ENCODE assay signal across 26 cellular contexts in genomic region chr16:61929801-61930200, GRCh38.
"Had no signal": no experiment of that assay in that cellular context is flagged by ENCODE, and none has a peak within 500 bp of the region (broad histone marks: within the 10 kb centered on the region; RNA-seq: fewer than 3 reads in every experiment).

No MANE protein-coding gene starts in this region.

- H3K4me1 ChIP-seq: pancreas, psoas muscle, right lobe of liver, suprapubic skin, testis, tibial artery, transverse colon, upper lobe of right lung, uterus had no signal

- H3K36me3 ChIP-seq: neutrophil, pancreas, right lobe of liver, suprapubic skin, tibial artery, transverse colon, upper lobe of right lung, uterus had no signal

- H3K9me3 ChIP-seq: neutrophil, pancreas, psoas muscle, right lobe of liver, suprapubic skin, testis, tibial artery, transverse colon, upper lobe of right lung, uterus had no signal

- H3K4me3 ChIP-seq: pancreas, psoas muscle, right lobe of liver, suprapubic skin, testis, tibial artery, transverse colon, upper lobe of right lung, uterus had no signal

- H3K27me3 ChIP-seq: neutrophil, pancreas, right lobe of liver, suprapubic skin, testis, tibial artery, transverse colon, upper lobe of right lung, uterus had no signal

- H3K27ac ChIP-seq: neutrophil, pancreas, psoas muscle, right lobe of liver, suprapubic skin, testis, tibial artery, transverse colon, upper lobe of right lung, uterus had no signal

- ATAC-seq: naive thymus-derived CD8-positive, alpha-beta T cell; natural killer cell treated with Interleukin-12 subunit alpha and Interleukin-12 subunit beta and Interleukin-15 and Interleukin-18, amount 100 ng/mL, for 72 hours; pancreas; psoas muscle; right cardiac atrium; right lobe of liver; stimulated activated memory B cell treated with anti-CD40 and anti-IgM and Interleukin-4, amounts not matched to agents 10 μg/mL and 1 μg/mL and 100 μg/mL, for 72 hours; stimulated activated naive CD8-positive, alpha-beta T cell treated with anti-CD3 and anti-CD28 coated beads, Interleukin-15, amount 100 ng/mL, for 72 hours; stimulated activated naive CD8-positive, alpha-beta T cell treated with anti-CD3 and anti-CD28 coated beads, Interleukin-15, Interleukin-2, amounts not matched to agents 100 U/mL and 50 U/mL, for 24 hours; upper lobe of right lung had no signal

- DNase-seq: naive B cell; naive thymus-derived CD8-positive, alpha-beta T cell; nephron progenitor cell; nucleus accumbens; pancreas; psoas muscle; right cardiac atrium; right lobe of liver; small intestine; stimulated activated CD4-positive, alpha-beta T cell treated with anti-CD3 and anti-CD28 coated beads, Interleukin-1b, Interleukin-23, amount 100 ng/mL, for 48 hours; stimulated activated CD4-positive, alpha-beta T cell treated with anti-CD3 and anti-CD28 coated beads, Interleukin-4, amount 100 ng/mL, for 1 hour; stimulated activated CD4-positive, alpha-beta T cell treated with anti-CD3 and anti-CD28 coated beads, Interleukin-4, amount 100 ng/mL, for 4 hours; stimulated activated CD8-positive, alpha-beta memory T cell treated with anti-CD3 and anti-CD28 coated beads, Interleukin-4, amount 100 ng/mL, for 48 hours; stimulated activated naive CD4-positive, alpha-beta T cell; stimulated activated naive CD8-positive, alpha-beta T cell treated with anti-CD3 and anti-CD28 coated beads, Interleukin-15, amount 100 ng/mL, for 72 hours; stimulated activated naive CD8-positive, alpha-beta T cell treated with anti-CD3 and anti-CD28 coated beads, Interleukin-15, Interleukin-2, amounts not matched to agents 100 U/mL and 50 U/mL, for 24 hours; substantia nigra; testis; tibial artery; transverse colon; upper lobe of right lung; uterus had no signal
